ENCODE assay signal across 22 cellular contexts in genomic region chr1:173986951-173987350, GRCh38. TPM values are rescaled to one million over a fixed set of nuclear protein-coding genes. Genes with fewer than 3 reads are reported as not detected.
DNase-seq lines count a peak whose midpoint lies in the region; ATAC-seq lines count a peak whose summit lies in the region.
"Had no signal": no experiment of that assay in that cellular context is flagged by ENCODE, and none has a peak within 500 bp of the region (broad histone marks: within the 10 kb centered on the region; RNA-seq: fewer than 3 reads in every experiment).

No MANE protein-coding gene starts in this region.

- peaks cover 69% of the 10 kb centered on the region for H3K36me3 Mint-ChIP-seq in activated T-cell treated with anti-CD3 and anti-CD28 coated beads, Interleukin-2, amount 50 U/mL, for 24 hours (ENCODE audit: low read depth)
- peaks cover 23% of the 10 kb centered on the region for H3K36me3 Mint-ChIP-seq in CD4-positive, CD25-positive, alpha-beta regulatory T cell
- H3K36me3 Mint-ChIP-seq in activated T-helper 17 cell treated with anti-CD3 and anti-CD28 coated beads, Interleukin-2, amount 50 U/mL, for 72 hours (ENCODE audit: low read depth): peaks cover 86% of the 10 kb centered on the region
- peaks cover 0 to 41% (median 18%) of the 10 kb centered on the region in 5 donors for H3K36me3 Mint-ChIP-seq in naive thymus-derived CD4-positive, alpha-beta T cell

- H3K27ac ChIP-seq in CD4-positive, CD25-positive, alpha-beta regulatory T cell (ENCODE audit: insufficient read depth, low read length, poor library complexity, severe bottlenecking): no peak overlapping the region
- H3K27ac ChIP-seq in naive thymus-derived CD4-positive, alpha-beta T cell (ENCODE audit: low read depth, low read length): no peak overlapping the region
- H3K27ac ChIP-seq: 22Rv1, C4-2B, GM23248, PC-9, SJSA1 had no signal

- H3K4me1 ChIP-seq in CD4-positive, CD25-positive, alpha-beta regulatory T cell (ENCODE audit: control insufficient read depth, insufficient read depth, low read length, poor library complexity, severe bottlenecking): no peaks in the 10 kb centered on the region
- H3K4me1 ChIP-seq in naive thymus-derived CD4-positive, alpha-beta T cell (ENCODE audit: control insufficient read depth in 2 of 2, insufficient read depth in 2 of 2, low read length in 2 of 2): no peaks in the 10 kb centered on the region

- DNase-seq in activated T-cell treated with anti-CD3 and anti-CD28 coated beads, Interleukin-2, amount 50 U/mL, for 24 hours: no peak
- no peak for DNase-seq in activated T-cell treated with anti-CD3 and anti-CD28 coated beads, Interleukin-2, amount 50 U/mL, for 48 hours
- no peak for DNase-seq in CD4-positive, CD25-positive, alpha-beta regulatory T cell
- DNase-seq in naive thymus-derived CD4-positive, alpha-beta T cell: no peak
- DNase-seq in activated CD8-positive, alpha-beta memory T cell treated with anti-CD3 and anti-CD28 coated beads for 24 hours: no peak
- DNase-seq in NCI-H69 (lab: John Stamatoyannopoulos, UW): no peak
- DNase-seq: DMS53, GM23248, H7, KBM-7, NCI-H2029, NCI-H446 treated with DMSO at 0.1 percent for 48 hours, NCI-H526, PC-9, Right ventricle myocardium superior, RPMI8226 had no signal

- intact Hi-C loops in naive thymus-derived CD4-positive, alpha-beta T cell (cut with micrococcal nuclease): loop anchor here in 1 of 2 donors (5.0 kb wide), 1 partner anchor 35 kb away; the partner anchor contains the start of gene RC3H1

- peaks cover 2% of the 10 kb centered on the region for H3K4me1 Mint-ChIP-seq in activated T-cell treated with anti-CD3 and anti-CD28 coated beads, Interleukin-2, amount 50 U/mL, for 24 hours (ENCODE audit: low read depth)
- peaks cover 0 to 24% (median 12%) of the 10 kb centered on the region in 4 donors for H3K4me1 Mint-ChIP-seq in CD4-positive, CD25-positive, alpha-beta regulatory T cell
- peaks cover 6% of the 10 kb centered on the region for H3K4me1 Mint-ChIP-seq in activated T-helper 17 cell treated with anti-CD3 and anti-CD28 coated beads, Interleukin-2, amount 50 U/mL, for 72 hours
- peaks cover 0 to 29% (median 11%) of the 10 kb centered on the region in 7 donors for H3K4me1 Mint-ChIP-seq in naive thymus-derived CD4-positive, alpha-beta T cell
- H3K4me1 Mint-ChIP-seq: B cell had no signal

- H3K9me3 Mint-ChIP-seq in activated T-cell treated with anti-CD3 and anti-CD28 coated beads, Interleukin-2, amount 50 U/mL, for 24 hours: no peaks in the 10 kb centered on the region
- no peaks in the 10 kb centered on the region for H3K9me3 Mint-ChIP-seq in CD4-positive, CD25-positive, alpha-beta regulatory T cell
- no peaks in the 10 kb centered on the region for H3K9me3 Mint-ChIP-seq in activated T-helper 17 cell treated with anti-CD3 and anti-CD28 coated beads, Interleukin-2, amount 50 U/mL, for 72 hours
- no peaks in the 10 kb centered on the region for H3K9me3 Mint-ChIP-seq in naive thymus-derived CD4-positive, alpha-beta T cell

- POLR2A ChIA-PET in naive thymus-derived CD4-positive, alpha-beta T cell (lab: Charles Lee): interaction anchor here (0.6 kb wide), 1 partner anchor 27 kb away, joined by 4 read pairs; no protein-coding TSS in a partner anchor

- peaks cover 62% of the 10 kb centered on the region for H3K36me3 ChIP-seq in CD4-positive, CD25-positive, alpha-beta regulatory T cell (ENCODE audit: control insufficient read depth, insufficient read depth, low read length)
- peaks cover 14 to 23% (median 21%) of the 10 kb centered on the region in 3 experiments for H3K36me3 ChIP-seq in naive thymus-derived CD4-positive, alpha-beta T cell (ENCODE audit: control insufficient read depth in 2 of 3, insufficient read depth in 3 of 3, low read length in 3 of 3)

- CTCF ChIA-PET in naive thymus-derived CD4-positive, alpha-beta T cell (lab: Charles Lee): interaction anchor here (0.6 kb wide), 1 partner anchor 236 kb away, joined by 3 read pairs; no protein-coding TSS in a partner anchor

- no peaks in the 10 kb centered on the region for H3K27me3 Mint-ChIP-seq in activated T-cell treated with anti-CD3 and anti-CD28 coated beads, Interleukin-2, amount 50 U/mL, for 24 hours
- no peaks in the 10 kb centered on the region for H3K27me3 Mint-ChIP-seq in CD4-positive, CD25-positive, alpha-beta regulatory T cell
- no peaks in the 10 kb centered on the region for H3K27me3 Mint-ChIP-seq in activated T-helper 17 cell treated with anti-CD3 and anti-CD28 coated beads, Interleukin-2, amount 50 U/mL, for 72 hours
- no peaks in the 10 kb centered on the region for H3K27me3 Mint-ChIP-seq in naive thymus-derived CD4-positive, alpha-beta T cell
- H3K27me3 Mint-ChIP-seq: B cell had no signal

- no peaks in the 10 kb centered on the region for H3K9me3 ChIP-seq in CD4-positive, CD25-positive, alpha-beta regulatory T cell (ENCODE audit: control insufficient read depth in 2 of 2, low read length in 2 of 2)
- no peaks in the 10 kb centered on the region for H3K9me3 ChIP-seq in naive thymus-derived CD4-positive, alpha-beta T cell (ENCODE audit: control insufficient read depth in 2 of 3, low read length in 3 of 3)
- H3K9me3 ChIP-seq: SJSA1 had no signal

- H3K27me3 ChIP-seq in CD4-positive, CD25-positive, alpha-beta regulatory T cell (ENCODE audit: control insufficient read depth, insufficient read depth, low read length): no peaks in the 10 kb centered on the region
- no peaks in the 10 kb centered on the region for H3K27me3 ChIP-seq in naive thymus-derived CD4-positive, alpha-beta T cell (ENCODE audit: control insufficient read depth in 2 of 2, insufficient read depth in 2 of 2, low read length in 2 of 2)
- H3K27me3 ChIP-seq: SJSA1 had no signal

- H3K27ac Mint-ChIP-seq in activated T-cell treated with anti-CD3 and anti-CD28 coated beads, Interleukin-2, amount 50 U/mL, for 24 hours: peak overlapping the region; percentile 20
- peak overlapping the region in 2 of 3 donors; percentile 66 to 86 for H3K27ac Mint-ChIP-seq in CD4-positive, CD25-positive, alpha-beta regulatory T cell
- H3K27ac Mint-ChIP-seq in activated T-helper 17 cell treated with anti-CD3 and anti-CD28 coated beads, Interleukin-2, amount 50 U/mL, for 72 hours: peak overlapping the region; percentile 63
- peak overlapping the region in 6 of 9 donors; percentile 3 to 58 (median 42) for H3K27ac Mint-ChIP-seq in naive thymus-derived CD4-positive, alpha-beta T cell
- H3K27ac Mint-ChIP-seq: B cell had no signal

- no peak overlapping the region for H3K4me3 ChIP-seq in CD4-positive, CD25-positive, alpha-beta regulatory T cell (ENCODE audit: low read depth, low read length)
- no peak overlapping the region for H3K4me3 ChIP-seq in naive thymus-derived CD4-positive, alpha-beta T cell (ENCODE audit: low read length)
- H3K4me3 ChIP-seq: GM23248, PC-9, SJSA1 had no signal

- no peak overlapping the region for H3K4me3 Mint-ChIP-seq in activated T-cell treated with anti-CD3 and anti-CD28 coated beads, Interleukin-2, amount 50 U/mL, for 24 hours
- H3K4me3 Mint-ChIP-seq in CD4-positive, CD25-positive, alpha-beta regulatory T cell: no peak overlapping the region
- H3K4me3 Mint-ChIP-seq in activated T-helper 17 cell treated with anti-CD3 and anti-CD28 coated beads, Interleukin-2, amount 50 U/mL, for 72 hours: no peak overlapping the region
- H3K4me3 Mint-ChIP-seq in naive thymus-derived CD4-positive, alpha-beta T cell: no peak overlapping the region
- H3K4me3 Mint-ChIP-seq: B cell had no signal

- no peak for ATAC-seq in CD4-positive, CD25-positive, alpha-beta regulatory T cell (ENCODE audit: low read depth in 2 of 2)
- no peak for ATAC-seq in activated T-helper 17 cell treated with anti-CD3 and anti-CD28 coated beads, Interleukin-2, amount 50 U/mL, for 72 hours (replicated peaks)
- no peak for ATAC-seq in naive thymus-derived CD4-positive, alpha-beta T cell
- ATAC-seq in GM18520 (IDR thresholded peaks at IDR 0.05; ENCODE audit: unreplicated experiment): no peak

RNA-seq across cellular contexts. Expression of gene RC3H1, which starts 35.2 kb away (rescaled TPM):
- total RNA-seq in CD4-positive, CD25-positive, alpha-beta regulatory T cell: 54.7 TPM
- polyA plus RNA-seq in CD4-positive, CD25-positive, alpha-beta regulatory T cell: 1 to 10 TPM; 2.8 to 6.1 (median 5.0) TPM
- 10 to 100 TPM; 25.4 to 38.5 TPM for total RNA-seq in activated T-helper 17 cell treated with anti-CD3 and anti-CD28 coated beads, Interleukin-2, amount 50 U/mL, for 72 hours
- 10 to 100 TPM; 36.5 to 49.5 (median 47.7) TPM for total RNA-seq in naive thymus-derived CD4-positive, alpha-beta T cell
- polyA plus RNA-seq in naive thymus-derived CD4-positive, alpha-beta T cell: 1 to 10 TPM; 6.7 to 7.2 TPM

Comparison
In these comparisons a context has a peak if more than half of its experiments do, and no peak if none do; other contexts are left out.
1. H3K27ac Mint-ChIP-seq: peak in every context shown above with its lines; median percentile 76 in CD4-positive, CD25-positive, alpha-beta regulatory T cell; 63 in activated T-helper 17 cell treated with anti-CD3 and anti-CD28 coated beads, Interleukin-2, amount 50 U/mL, for 72 hours; 42 in naive thymus-derived CD4-positive, alpha-beta T cell; 20 in activated T-cell treated with anti-CD3 and anti-CD28 coated beads, Interleukin-2, amount 50 U/mL, for 24 hours.